Comparison of ENCODE assay signal across 8 cellular contexts in the genomic region with DNA sequence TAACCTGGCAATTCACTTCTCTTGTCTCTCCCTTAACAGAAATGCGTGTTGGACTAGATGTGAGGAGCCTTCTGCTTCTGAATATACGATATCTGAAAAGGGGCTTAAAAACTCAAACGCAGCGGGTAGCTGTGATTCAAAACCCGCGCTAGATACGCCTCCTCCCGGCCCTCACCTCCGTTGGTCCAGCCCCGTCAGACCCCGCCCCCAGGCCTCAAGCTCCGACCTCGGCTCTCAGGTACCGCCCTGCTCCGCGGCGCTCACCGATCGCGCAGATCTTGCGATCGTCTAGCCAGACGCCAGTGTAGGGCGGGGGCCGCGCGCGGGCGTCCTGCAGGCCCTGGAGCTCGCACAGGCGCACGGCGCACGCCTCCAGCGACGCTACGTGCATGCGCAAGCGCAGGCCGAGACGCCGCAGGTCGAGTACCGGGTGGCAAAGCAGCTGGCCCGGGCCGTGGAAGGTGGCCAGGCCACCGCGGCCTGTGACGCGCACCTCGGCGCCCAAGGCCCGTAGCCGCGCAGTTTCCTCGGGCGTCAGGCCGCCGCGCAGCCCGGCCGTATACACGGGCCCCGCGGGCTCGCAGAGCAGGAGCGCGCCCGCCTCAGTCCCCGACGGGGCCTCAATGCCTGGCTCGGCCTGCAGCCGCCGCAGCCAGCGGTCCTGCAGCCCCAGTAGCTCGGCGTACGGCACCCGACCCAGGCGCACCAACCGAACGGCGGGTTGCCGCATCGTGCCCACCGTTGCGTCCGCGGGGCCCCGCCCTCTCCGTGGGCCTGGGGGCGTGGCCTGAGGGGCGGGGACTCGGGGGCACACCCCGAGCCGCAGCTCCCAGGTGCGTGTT. TPM values are rescaled to one million over a fixed set of nuclear protein-coding genes. Genes with fewer than 3 reads are reported as not detected.
A peak's percentile ranks its signal among the peaks of the same experiment; 100 is the strongest.
DNase-seq lines count a peak whose midpoint lies in the region; ATAC-seq and TF ChIP-seq lines count a peak whose summit lies in the region.

A gene (minus strand): TSS at position 751 of the 842 bp plus-strand sequence. CDS start 21 bp downstream, at position 730.

- peaks cover 2% of the 10 kb centered on the region for H3K4me1 ChIP-seq in ovary (ENCODE audit: insufficient read depth)
- H3K4me1 ChIP-seq in thyroid gland, result peaks cover 8 to 11% of the 10 kb centered on the region in 2 donors

- peak in 1 of 3 donors; percentile 30 for TF ChIP-seq CTCF in ovary (IDR thresholded peaks at IDR 0.05)
- peak in 1 of 6 experiments; percentile 9 for TF ChIP-seq CTCF in thyroid gland (IDR thresholded peaks at IDR 0.05)

- no peak for TF ChIP-seq EP300 in ovary (IDR thresholded peaks at IDR 0.05)

- peaks cover 11% of the 10 kb centered on the region for H3K4me1 Mint-ChIP-seq in activated naive CD8-positive, alpha-beta T cell treated with anti-CD3 and anti-CD28 coated beads, Interleukin-2, amount 10 ng/mL, durations not matched to agents 7 days and 5 days

- H3K4me3 ChIP-seq in ovary, result peak within 1 kb of the TSS; percentile 71
- H3K4me3 ChIP-seq in thyroid gland (replicated peaks in 1 of 3), result peak within 1 kb of the TSS; percentile 42 to 96 (median 45)

- TF ChIP-seq POLR2A in GM10847 (IDR thresholded peaks at IDR 0.05; ENCODE audit: extremely low read depth, insufficient read length), result peak; percentile 78
- peak; percentile 58 for TF ChIP-seq POLR2A in ovary (IDR thresholded peaks at IDR 0.05)
- peak; percentile 21 to 93 for TF ChIP-seq POLR2A in thyroid gland (IDR thresholded peaks at IDR 0.05)

- POLR2A ChIA-PET in activated naive CD8-positive, alpha-beta T cell treated with anti-CD3 and anti-CD28 coated beads, Interleukin-2, amount 10 ng/mL, durations not matched to agents 7 days and 5 days (lab: Charles Lee), result interaction anchor here (0.5 to 2.0 kb wide), 17 partner anchors 8 to 1405 kb away, joined by 3 to 22 read pairs (median 4); a partner anchor contains a TSS

- H3K27me3 ChIP-seq in ovary (no peaks in the 10 kb centered on the region), thyroid gland (no peaks in the 10 kb centered on the region)

- intact Hi-C loops in Right ventricle myocardium superior (cut with DNase I) (no loop called here), ovary (cut with DNase I) (no loop called here), thyroid gland (cut with DNase I) (no loop called here)

- 0 to 1% (median 0%) methylated on average over 61 to 97 of the region's 97 CpGs for WGBS in ovary, 3 donors
- 0% methylated on average over 14 to 25 of the region's 97 CpGs for WGBS in thyroid gland, 2 donors

- no peaks in the 10 kb centered on the region for H3K9me3 Mint-ChIP-seq in activated naive CD8-positive, alpha-beta T cell treated with anti-CD3 and anti-CD28 coated beads, Interleukin-2, amount 10 ng/mL, durations not matched to agents 7 days and 5 days

- peaks cover 1% of the 10 kb centered on the region for H3K36me3 Mint-ChIP-seq in activated naive CD8-positive, alpha-beta T cell treated with anti-CD3 and anti-CD28 coated beads, Interleukin-2, amount 10 ng/mL, durations not matched to agents 7 days and 5 days

- ATAC-seq in HG02642 (IDR thresholded peaks at IDR 0.05; ENCODE audit: poor library complexity, unreplicated experiment), result peak; percentile 97
- ATAC-seq in activated naive CD8-positive, alpha-beta T cell treated with anti-CD3 and anti-CD28 coated beads, Interleukin-2, amount 10 ng/mL, durations not matched to agents 7 days and 5 days (ENCODE audit: low read depth), result peak; percentile 99
- ATAC-seq in Right ventricle myocardium superior (ENCODE audit: poor library complexity), result peak; percentile 99

- no peaks in the 10 kb centered on the region for H3K9me3 ChIP-seq in ovary
- no peaks in the 10 kb centered on the region for H3K9me3 ChIP-seq in thyroid gland

- H3K36me3 ChIP-seq in ovary, result no peaks in the 10 kb centered on the region
- no peaks in the 10 kb centered on the region for H3K36me3 ChIP-seq in thyroid gland

- H3K27ac Mint-ChIP-seq in activated naive CD8-positive, alpha-beta T cell treated with anti-CD3 and anti-CD28 coated beads, Interleukin-2, amount 10 ng/mL, durations not matched to agents 7 days and 5 days, result peak within 1 kb of the TSS; percentile 86

- H3K27ac ChIP-seq in ovary (peak within 1 kb of the TSS; percentile 90 to 100), thyroid gland (peak within 1 kb of the TSS; percentile 96 to 99 (median 97))

- H3K27me3 Mint-ChIP-seq in activated naive CD8-positive, alpha-beta T cell treated with anti-CD3 and anti-CD28 coated beads, Interleukin-2, amount 10 ng/mL, durations not matched to agents 7 days and 5 days, result no peaks in the 10 kb centered on the region

- DNase-seq in NCI-H1105 (lab: John Stamatoyannopoulos, UW) (peak; percentile 99), SKM-1 treated with dmso at 0.1 percent for 144 hours (lab: John Stamatoyannopoulos, UW; ENCODE audit: unreplicated experiment) (peak; percentile 94), Right ventricle myocardium superior (peak; percentile 99), ovary (peak; percentile 94 to 98 (median 96)), thyroid gland (peak; percentile 99)
- DNase-seq in activated naive CD8-positive, alpha-beta T cell treated with anti-CD3 and anti-CD28 coated beads, Interleukin-2, amount 10 ng/mL, durations not matched to agents 7 days and 5 days, result peak; percentile 96

- peak within 1 kb of the TSS; percentile 86 for H3K4me3 Mint-ChIP-seq in activated naive CD8-positive, alpha-beta T cell treated with anti-CD3 and anti-CD28 coated beads, Interleukin-2, amount 10 ng/mL, durations not matched to agents 7 days and 5 days

RNA-seq across cellular contexts. Expression of the gene that starts here (rescaled TPM):
- 1 to 10 TPM; 3.1 to 6.7 TPM for total RNA-seq in activated naive CD8-positive, alpha-beta T cell treated with anti-CD3 and anti-CD28 coated beads, Interleukin-2, amount 10 ng/mL, durations not matched to agents 7 days and 5 days
- total RNA-seq in Right ventricle myocardium superior (3.3 TPM), ovary (1 to 10 TPM; 4.1 to 9.2 (median 5.7) TPM), thyroid gland (10 to 100 TPM; 13.8 to 25.8 (median 16.3) TPM)
- polyA plus RNA-seq in ovary, result 1 to 10 TPM; 3.4 to 5.3 TPM

Comparison
In these comparisons a context has a peak if more than half of its experiments do, and no peak if none do; other contexts are left out.
1. Peak in every context shown above with its lines: DNase-seq, ATAC-seq, H3K4me3 ChIP-seq and H3K27ac ChIP-seq.